Comparison of ENCODE assay signal across 21 cellular contexts in genomic region chr15:62421289-62421688, GRCh38.
"Had no signal": no experiment of that assay in that cellular context is flagged by ENCODE, and none has a peak within 500 bp of the region (broad histone marks: within the 10 kb centered on the region; RNA-seq: fewer than 3 reads in every experiment).

No MANE protein-coding gene starts in this region.

- H3K27ac Mint-ChIP-seq: naive thymus-derived CD8-positive, alpha-beta T cell; stimulated activated memory B cell treated with anti-CD40 and anti-IgM and Interleukin-4, amounts not matched to agents 10 μg/mL and 1 μg/mL and 100 μg/mL, for 72 hours; stimulated activated naive CD8-positive, alpha-beta T cell treated with anti-CD3 and anti-CD28 coated beads, Interleukin-15, amount 100 ng/mL, for 72 hours had no signal

- H3K4me1 ChIP-seq: right lobe of liver, upper lobe of left lung had no signal

- H3K36me3 Mint-ChIP-seq: naive thymus-derived CD8-positive, alpha-beta T cell; stimulated activated memory B cell treated with anti-CD40 and anti-IgM and Interleukin-4, amounts not matched to agents 10 μg/mL and 1 μg/mL and 100 μg/mL, for 72 hours had no signal

- H3K4me3 Mint-ChIP-seq: naive thymus-derived CD8-positive, alpha-beta T cell; stimulated activated memory B cell treated with anti-CD40 and anti-IgM and Interleukin-4, amounts not matched to agents 10 μg/mL and 1 μg/mL and 100 μg/mL, for 72 hours; stimulated activated naive CD8-positive, alpha-beta T cell treated with anti-CD3 and anti-CD28 coated beads, Interleukin-15, amount 100 ng/mL, for 72 hours had no signal

- H3K27me3 ChIP-seq: heart left ventricle, ovary, right atrium auricular region, right lobe of liver, tibial nerve, upper lobe of left lung, vagina had no signal

- ATAC-seq: heart left ventricle; naive thymus-derived CD8-positive, alpha-beta T cell; psoas muscle; right lobe of liver; stimulated activated memory B cell treated with anti-CD40 and anti-IgM and Interleukin-4, amounts not matched to agents 10 μg/mL and 1 μg/mL and 100 μg/mL, for 72 hours; stimulated activated naive CD8-positive, alpha-beta T cell treated with anti-CD3 and anti-CD28 coated beads, Interleukin-15, amount 100 ng/mL, for 72 hours had no signal

- H3K27ac ChIP-seq: heart left ventricle, left ventricle myocardium inferior, ovary, psoas muscle, right atrium auricular region, right lobe of liver, tibial nerve, upper lobe of left lung, vagina had no signal

- H3K9me3 ChIP-seq: heart left ventricle, left ventricle myocardium inferior, ovary, psoas muscle, right atrium auricular region, right lobe of liver, tibial nerve, upper lobe of left lung, vagina had no signal

- H3K9me3 Mint-ChIP-seq: stimulated activated memory B cell treated with anti-CD40 and anti-IgM and Interleukin-4, amounts not matched to agents 10 μg/mL and 1 μg/mL and 100 μg/mL, for 72 hours; stimulated activated naive CD8-positive, alpha-beta T cell treated with anti-CD3 and anti-CD28 coated beads, Interleukin-15, amount 100 ng/mL, for 72 hours had no signal

- H3K4me2 ChIP-seq: smooth muscle cell had no signal

- DNase-seq: heart left ventricle; islet precursor cell; left ventricle myocardium inferior; naive thymus-derived CD8-positive, alpha-beta T cell; ovary; psoas muscle; right lobe of liver; stimulated activated CD4-positive, alpha-beta T cell treated with anti-CD3 and anti-CD28 coated beads, Interleukin-1b, Interleukin-23, amount 100 ng/mL, for 48 hours; stimulated activated CD4-positive, alpha-beta T cell treated with anti-CD3 and anti-CD28 coated beads, Interleukin-2, amount 100 ng/mL, for 48 hours; stimulated activated CD4-positive, alpha-beta T cell treated with anti-CD3 and anti-CD28 coated beads, Interleukin-4, amount 100 ng/mL, for 4 hours; stimulated activated CD8-positive, alpha-beta memory T cell treated with anti-CD3 and anti-CD28 coated beads, Interleukin-4, amount 100 ng/mL, for 48 hours; stimulated activated naive CD4-positive, alpha-beta T cell treated with Interleukin-2 at 50 U/mL for 16 hours; stimulated activated naive CD8-positive, alpha-beta T cell treated with anti-CD3 and anti-CD28 coated beads, Interleukin-15, amount 100 ng/mL, for 72 hours; substantia nigra; upper lobe of left lung had no signal

- H3K36me3 ChIP-seq: heart left ventricle, left ventricle myocardium inferior, ovary, right atrium auricular region, right lobe of liver, upper lobe of left lung, vagina had no signal

- H3K4me1 Mint-ChIP-seq: stimulated activated memory B cell treated with anti-CD40 and anti-IgM and Interleukin-4, amounts not matched to agents 10 μg/mL and 1 μg/mL and 100 μg/mL, for 72 hours; stimulated activated naive CD8-positive, alpha-beta T cell treated with anti-CD3 and anti-CD28 coated beads, Interleukin-15, amount 100 ng/mL, for 72 hours had no signal

- H3K4me3 ChIP-seq: heart left ventricle, left ventricle myocardium inferior, lung, ovary, psoas muscle, right atrium auricular region, right lobe of liver, smooth muscle cell, tibial nerve, upper lobe of left lung, vagina had no signal
